In the genomic region with DNA sequence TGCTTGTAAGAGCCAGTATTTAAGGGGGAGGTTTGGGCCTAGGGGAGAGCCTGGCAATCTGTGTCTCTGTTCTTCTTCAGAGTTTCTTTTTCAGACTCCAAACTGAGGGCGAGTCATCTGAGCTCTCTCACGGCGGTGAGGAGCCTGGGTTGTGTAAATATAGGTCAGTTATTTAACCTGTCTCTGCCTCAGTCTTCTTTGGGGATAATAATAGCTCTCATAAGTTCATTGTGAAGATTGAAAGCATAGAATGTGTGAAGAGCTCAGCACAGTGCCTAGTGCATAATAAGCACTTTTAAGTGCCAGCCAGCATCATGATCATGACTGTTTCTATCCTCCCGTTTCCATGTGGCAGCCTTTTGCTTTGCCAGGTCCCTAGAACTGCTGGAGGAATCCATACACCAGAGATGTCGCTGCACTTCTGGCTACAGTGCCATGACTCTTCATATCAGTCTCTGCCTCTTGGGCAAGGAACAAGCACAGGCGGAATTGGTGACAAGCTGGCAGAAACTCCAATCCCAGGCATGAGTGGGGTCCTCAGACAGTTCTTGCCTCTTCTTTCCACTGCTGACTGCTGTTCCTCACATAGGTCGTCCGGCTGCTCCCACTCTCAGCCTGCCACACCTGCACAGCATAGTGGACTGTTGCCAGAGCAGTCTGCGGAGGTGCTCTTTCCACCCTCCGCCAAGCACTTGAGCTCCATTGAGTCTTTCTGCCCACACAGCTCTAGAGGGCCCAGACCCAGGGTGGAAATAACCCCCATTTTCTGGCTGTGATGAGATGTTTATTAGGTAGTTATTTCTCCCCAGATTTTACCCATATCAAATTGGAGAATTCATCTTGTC, we compare ENCODE assay signal across 10 cellular contexts.
A peak's percentile ranks its signal among the peaks of the same experiment; 100 is the strongest.
DNase-seq lines count a peak whose midpoint lies in the region; ATAC-seq and TF ChIP-seq lines count a peak whose summit lies in the region.
"Had no signal": no experiment of that assay in that cellular context is flagged by ENCODE, and none has a peak within 500 bp of the region (broad histone marks: within the 10 kb centered on the region; RNA-seq: fewer than 3 reads in every experiment).

No MANE protein-coding gene starts in this region.

- H3K4me3 ChIP-seq in endocrine pancreas (ENCODE audit: control insufficient read depth, insufficient read depth, low read length) (peak overlapping the region; percentile 0), neural progenitor cell (no peak overlapping the region)

- H3K36me3 Mint-ChIP-seq in neural progenitor cell: no peaks in the 10 kb centered on the region
- no peaks in the 10 kb centered on the region for H3K36me3 Mint-ChIP-seq in activated T-cell treated with anti-CD3 and anti-CD28 coated beads, Interleukin-2, amount 50 U/mL, for 4 hours (ENCODE audit: insufficient read depth)
- H3K36me3 Mint-ChIP-seq in activated T-cell treated with anti-CD3 and anti-CD28 coated beads, Interleukin-2, amount 50 U/mL, for 24 hours (ENCODE audit: low read depth): no peaks in the 10 kb centered on the region

- no peaks in the 10 kb centered on the region for H4K20me1 ChIP-seq in neural progenitor cell (ENCODE audit: low read depth)

- no peaks in the 10 kb centered on the region for H3K36me3 ChIP-seq in endocrine pancreas (ENCODE audit: control insufficient read depth, insufficient read depth, low read length)
- H3K36me3 ChIP-seq in neural progenitor cell: no peaks in the 10 kb centered on the region

- H2AFZ ChIP-seq in neural progenitor cell (replicated peaks): no peak overlapping the region

- H3K4me2 ChIP-seq in neural progenitor cell: no peak overlapping the region

- H3K4me1 Mint-ChIP-seq in neural progenitor cell: peaks cover 13% of the 10 kb centered on the region
- no peaks in the 10 kb centered on the region for H3K4me1 Mint-ChIP-seq in activated T-cell treated with anti-CD3 and anti-CD28 coated beads, Interleukin-2, amount 50 U/mL, for 4 hours (ENCODE audit: low read depth)
- peaks cover 27% of the 10 kb centered on the region for H3K4me1 Mint-ChIP-seq in activated T-cell treated with anti-CD3 and anti-CD28 coated beads, Interleukin-2, amount 50 U/mL, for 24 hours (ENCODE audit: low read depth)

- no peaks in the 10 kb centered on the region for H3K27me3 ChIP-seq in endocrine pancreas (ENCODE audit: control insufficient read depth, insufficient read depth, low read length)
- H3K27me3 ChIP-seq in neural progenitor cell: no peaks in the 10 kb centered on the region

- TF ChIP-seq CTCF in neural progenitor cell (IDR thresholded peaks at IDR 0.05): no peak

- DNase-seq in DMS79 treated with DMSO at 0.1 percent for 48 hours (lab: John Stamatoyannopoulos, UW): peak; percentile 51
- DNase-seq in NCI-H2029 treated with DMSO at 0.1 percent for 48 hours (lab: John Stamatoyannopoulos, UW): peak; percentile 43
- no peak for DNase-seq in neural progenitor cell (ENCODE audit: low spot score)
- DNase-seq in activated T-cell treated with anti-CD3 and anti-CD28 coated beads, Interleukin-2, amount 50 U/mL, for 4 hours: no peak
- no peak for DNase-seq in NCI-H128 (lab: John Stamatoyannopoulos, UW; ENCODE audit: unreplicated experiment)
- DNase-seq in activated T-cell treated with anti-CD3 and anti-CD28 coated beads, Interleukin-2, amount 50 U/mL, for 24 hours: no peak
- no peak for DNase-seq in ACHN
- DNase-seq: C1 segment of cervical spinal cord, nephron progenitor cell had no signal

- H3K27me3 Mint-ChIP-seq in neural progenitor cell (ENCODE audit: insufficient read depth, low read depth): peaks cover 6% of the 10 kb centered on the region
- H3K27me3 Mint-ChIP-seq in activated T-cell treated with anti-CD3 and anti-CD28 coated beads, Interleukin-2, amount 50 U/mL, for 4 hours (ENCODE audit: low read depth): peaks cover 26% of the 10 kb centered on the region
- H3K27me3 Mint-ChIP-seq in activated T-cell treated with anti-CD3 and anti-CD28 coated beads, Interleukin-2, amount 50 U/mL, for 24 hours: peaks cover 28% of the 10 kb centered on the region

- ATAC-seq in activated T-cell treated with anti-CD3 and anti-CD28 coated beads, Interleukin-2, amount 50 U/mL, for 4 hours: no peak

- H3K27ac ChIP-seq in neural progenitor cell: no peak overlapping the region

- H3K27ac Mint-ChIP-seq in neural progenitor cell: peak overlapping the region; percentile 10
- no peak overlapping the region for H3K27ac Mint-ChIP-seq in activated T-cell treated with anti-CD3 and anti-CD28 coated beads, Interleukin-2, amount 50 U/mL, for 24 hours

- H3K4me3 Mint-ChIP-seq in neural progenitor cell: no peak overlapping the region
- no peak overlapping the region for H3K4me3 Mint-ChIP-seq in activated T-cell treated with anti-CD3 and anti-CD28 coated beads, Interleukin-2, amount 50 U/mL, for 4 hours
- H3K4me3 Mint-ChIP-seq in activated T-cell treated with anti-CD3 and anti-CD28 coated beads, Interleukin-2, amount 50 U/mL, for 24 hours: no peak overlapping the region
- H3K4me3 Mint-ChIP-seq: nephron progenitor cell had no signal

- H3K9me3 ChIP-seq in endocrine pancreas (ENCODE audit: control insufficient read depth, low read length) (no peaks in the 10 kb centered on the region), neural progenitor cell (ENCODE audit: low read depth) (no peaks in the 10 kb centered on the region)

- H3K79me2 ChIP-seq in neural progenitor cell (ENCODE audit: low read depth): no peaks in the 10 kb centered on the region

- H3K9ac ChIP-seq in endocrine pancreas (ENCODE audit: control insufficient read depth, insufficient read depth, low read length) (no peak overlapping the region), neural progenitor cell (no peak overlapping the region)

- no peaks in the 10 kb centered on the region for H3K9me3 Mint-ChIP-seq in neural progenitor cell
- no peaks in the 10 kb centered on the region for H3K9me3 Mint-ChIP-seq in activated T-cell treated with anti-CD3 and anti-CD28 coated beads, Interleukin-2, amount 50 U/mL, for 4 hours
- no peaks in the 10 kb centered on the region for H3K9me3 Mint-ChIP-seq in activated T-cell treated with anti-CD3 and anti-CD28 coated beads, Interleukin-2, amount 50 U/mL, for 24 hours
- H3K9me3 Mint-ChIP-seq: nephron progenitor cell had no signal

- peaks cover 7% of the 10 kb centered on the region for H3F3A ChIP-seq in neural progenitor cell (ENCODE audit: low read depth)

- in situ Hi-C loops in ACHN (cut with HindIII; ENCODE audit: low pct_ligation_motif_present, low pct_unique_long_range_greater_than_20kb, low sequenced_read_pairs): no loop called here

- H3K4me1 ChIP-seq in endocrine pancreas (ENCODE audit: control insufficient read depth, insufficient read depth, low read length): no peaks in the 10 kb centered on the region
- peaks cover 8% of the 10 kb centered on the region for H3K4me1 ChIP-seq in neural progenitor cell

Comparison
In these comparisons a context has a peak if more than half of its experiments do, and no peak if none do; other contexts are left out.
1. DNase-seq: peak in DMS79 treated with DMSO at 0.1 percent for 48 hours (single experiment) and NCI-H2029 treated with DMSO at 0.1 percent for 48 hours (single experiment); none in neural progenitor cell (single experiment), activated T-cell treated with anti-CD3 and anti-CD28 coated beads, Interleukin-2, amount 50 U/mL, for 4 hours (single experiment), NCI-H128 (single experiment), activated T-cell treated with anti-CD3 and anti-CD28 coated beads, Interleukin-2, amount 50 U/mL, for 24 hours (single experiment) and ACHN (single experiment).